ENCODE assay signal across 9 cellular contexts in the genomic region with DNA sequence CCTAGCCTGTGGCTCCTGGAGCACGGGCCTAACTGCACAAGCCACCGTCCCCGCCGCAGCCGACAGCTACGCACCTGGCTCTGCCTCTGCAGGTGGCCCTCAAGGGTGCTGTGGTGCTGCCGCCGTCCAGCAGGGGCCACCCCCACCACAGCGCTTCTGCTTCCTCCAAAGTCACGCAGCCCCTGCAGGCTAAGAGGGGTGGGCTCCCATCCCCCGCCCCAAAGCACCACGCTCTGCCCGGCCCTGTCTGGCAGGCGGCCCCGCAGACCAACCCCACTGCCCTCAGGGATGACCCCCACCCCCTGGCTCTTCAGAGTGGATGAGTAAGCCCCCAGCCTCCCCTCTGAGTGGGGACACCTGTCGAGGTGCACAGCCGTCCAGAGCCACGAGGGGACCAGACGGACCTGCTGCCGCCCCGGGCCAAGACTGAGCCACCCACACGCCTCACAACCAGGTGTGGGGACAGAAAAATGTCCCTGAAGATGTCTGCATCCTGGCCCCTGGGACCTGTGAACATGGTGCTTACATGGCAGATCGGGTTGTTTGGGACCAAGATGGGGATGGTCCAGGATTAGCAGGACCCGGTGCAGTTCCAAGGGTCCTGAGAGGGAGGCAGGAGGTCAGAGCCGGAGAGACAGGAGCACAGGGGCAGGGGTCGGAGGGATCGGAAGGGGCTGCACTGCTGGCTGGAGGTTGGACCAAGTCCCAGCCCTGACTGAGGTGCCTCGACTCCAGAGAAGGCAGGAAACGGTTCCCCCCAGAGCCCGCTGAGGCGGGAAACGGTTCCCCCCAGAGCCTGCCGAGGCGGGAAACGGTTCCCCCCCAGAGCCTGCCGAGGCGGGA. TPM values are rescaled to one million over a fixed set of nuclear protein-coding genes. Genes with fewer than 3 reads are reported as not detected.
A peak's percentile ranks its signal among the peaks of the same experiment; 100 is the strongest.
DNase-seq lines count a peak whose midpoint lies in the region; ATAC-seq, FAIRE-seq and TF ChIP-seq lines count a peak whose summit lies in the region.
"Had no signal": no experiment of that assay in that cellular context is flagged by ENCODE, and none has a peak within 500 bp of the region (broad histone marks: within the 10 kb centered on the region; RNA-seq: fewer than 3 reads in every experiment).

No MANE protein-coding gene starts in this region.

- H3K4me3 Mint-ChIP-seq in activated T-cell treated with anti-CD3 and anti-CD28 coated beads, Interleukin-2, amount 50 U/mL, for 4 hours = no peak overlapping the region

- no peaks in the 10 kb centered on the region for H3K9me3 ChIP-seq in left ventricle myocardium inferior (replicated peaks)
- no peaks in the 10 kb centered on the region for H3K9me3 ChIP-seq in tibial artery

- peaks cover 11% of the 10 kb centered on the region for H3K36me3 Mint-ChIP-seq in activated T-cell treated with anti-CD3 and anti-CD28 coated beads, Interleukin-2, amount 50 U/mL, for 4 hours (ENCODE audit: insufficient read depth)

- H3K27ac ChIP-seq in left ventricle myocardium inferior (replicated peaks) = peak overlapping the region; percentile 93
- H3K27ac ChIP-seq in tibial artery = peak overlapping the region; percentile 84 to 85

- peaks cover 15% of the 10 kb centered on the region for H3K36me3 ChIP-seq in left ventricle myocardium inferior
- H3K36me3 ChIP-seq in tibial artery = peaks cover 7 to 23% (median 12%) of the 10 kb centered on the region in 3 donors

- no peaks in the 10 kb centered on the region for H3K9me3 Mint-ChIP-seq in activated T-cell treated with anti-CD3 and anti-CD28 coated beads, Interleukin-2, amount 50 U/mL, for 4 hours

- intact Hi-C loops in left ventricle myocardium inferior (cut with micrococcal nuclease) (no loop called here), tibial artery (cut with DNase I; ENCODE audit: low total_unique reads) (no loop called here)

- H3K27me3 ChIP-seq in left ventricle myocardium inferior (ENCODE audit: low read depth) (no peaks in the 10 kb centered on the region), tibial artery (peaks cover 0 to 2% of the 10 kb centered on the region in 2 donors)

- TF ChIP-seq POLR2A in GM12892 (IDR thresholded peaks at IDR 0.05; ENCODE audit: low read depth, low read length) = no peak

- H3K4me1 Mint-ChIP-seq in activated T-cell treated with anti-CD3 and anti-CD28 coated beads, Interleukin-2, amount 50 U/mL, for 4 hours (ENCODE audit: low read depth) = peaks cover 21% of the 10 kb centered on the region

- ATAC-seq in activated T-cell treated with anti-CD3 and anti-CD28 coated beads, Interleukin-2, amount 50 U/mL, for 4 hours = peak; percentile 38 to 48
- ATAC-seq in SK-N-SH treated with all-trans-retinoic acid at 6 μM for 48 hours (peak; percentile 4), GM18868 (IDR thresholded peaks at IDR 0.05; ENCODE audit: unreplicated experiment) (no peak)

- H3K27me3 Mint-ChIP-seq in activated T-cell treated with anti-CD3 and anti-CD28 coated beads, Interleukin-2, amount 50 U/mL, for 4 hours (ENCODE audit: low read depth) = peaks cover 5% of the 10 kb centered on the region

- TF ChIP-seq CTCF in left ventricle myocardium inferior (IDR thresholded peaks at IDR 0.05; ENCODE audit: borderline replicate concordance) = no peak
- no peak for TF ChIP-seq CTCF in tibial artery (IDR thresholded peaks at IDR 0.05)

- no peak for FAIRE-seq in GM12892 (lab: Jason Lieb, UNC)
- FAIRE-seq: bronchial epithelial cell had no signal

- DNase-seq in activated T-cell treated with anti-CD3 and anti-CD28 coated beads, Interleukin-2, amount 50 U/mL, for 4 hours = no peak
- DNase-seq in activated T-cell treated with anti-CD3 and anti-CD28 coated beads, Interleukin-2, amount 50 U/mL, for 1 hour = no peak
- peak; percentile 13 for DNase-seq in left ventricle myocardium inferior
- DNase-seq in tibial artery = peak in 1 of 2 donors; percentile 63
- no peak for DNase-seq in middle frontal gyrus (ENCODE audit: extremely low spot score, low spot score)
- DNase-seq in GM12892 (ENCODE audit: insufficient read length) = no peak

- H3K4me1 ChIP-seq in left ventricle myocardium inferior (peaks cover 62% of the 10 kb centered on the region), tibial artery (peaks cover 0 to 41% (median 34%) of the 10 kb centered on the region in 4 donors)

- H3K4me3 ChIP-seq in left ventricle myocardium inferior (no peak overlapping the region), tibial artery (no peak overlapping the region)

TF ChIP-seq in SK-N-SH treated with all-trans-retinoic acid at 6 μM for 48 hours, 23 proteins besides CTCF, POLR2A, EP300 and RAD21:
- TF ChIP-seq TCF4 (CRISPR knock-in tag; IDR thresholded peaks at IDR 0.05; ENCODE audit: borderline replicate concordance) (no peak), BACH2 (CRISPR knock-in tag; IDR thresholded peaks at IDR 0.05; ENCODE audit: borderline replicate concordance) (no peak), ZNF565 (CRISPR knock-in tag; conservative IDR thresholded peaks at IDR 0.05; ENCODE audit: low read depth) (no peak)
- TF ChIP-seq, protein P1, sequence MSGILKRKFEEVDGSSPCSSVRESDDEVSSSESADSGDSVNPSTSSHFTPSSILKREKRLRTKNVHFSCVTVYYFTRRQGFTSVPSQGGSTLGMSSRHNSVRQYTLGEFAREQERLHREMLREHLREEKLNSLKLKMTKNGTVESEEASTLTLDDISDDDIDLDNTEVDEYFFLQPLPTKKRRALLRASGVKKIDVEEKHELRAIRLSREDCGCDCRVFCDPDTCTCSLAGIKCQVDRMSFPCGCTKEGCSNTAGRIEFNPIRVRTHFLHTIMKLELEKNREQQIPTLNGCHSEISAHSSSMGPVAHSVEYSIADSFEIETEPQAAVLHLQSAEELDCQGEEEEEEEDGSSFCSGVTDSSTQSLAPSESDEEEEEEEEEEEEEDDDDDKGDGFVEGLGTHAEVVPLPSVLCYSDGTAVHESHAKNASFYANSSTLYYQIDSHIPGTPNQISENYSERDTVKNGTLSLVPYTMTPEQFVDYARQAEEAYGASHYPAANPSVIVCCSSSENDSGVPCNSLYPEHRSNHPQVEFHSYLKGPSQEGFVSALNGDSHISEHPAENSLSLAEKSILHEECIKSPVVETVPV (CRISPR knock-in tag; IDR thresholded peaks at IDR 0.05) = no peak
- TF ChIP-seq, protein P2, sequence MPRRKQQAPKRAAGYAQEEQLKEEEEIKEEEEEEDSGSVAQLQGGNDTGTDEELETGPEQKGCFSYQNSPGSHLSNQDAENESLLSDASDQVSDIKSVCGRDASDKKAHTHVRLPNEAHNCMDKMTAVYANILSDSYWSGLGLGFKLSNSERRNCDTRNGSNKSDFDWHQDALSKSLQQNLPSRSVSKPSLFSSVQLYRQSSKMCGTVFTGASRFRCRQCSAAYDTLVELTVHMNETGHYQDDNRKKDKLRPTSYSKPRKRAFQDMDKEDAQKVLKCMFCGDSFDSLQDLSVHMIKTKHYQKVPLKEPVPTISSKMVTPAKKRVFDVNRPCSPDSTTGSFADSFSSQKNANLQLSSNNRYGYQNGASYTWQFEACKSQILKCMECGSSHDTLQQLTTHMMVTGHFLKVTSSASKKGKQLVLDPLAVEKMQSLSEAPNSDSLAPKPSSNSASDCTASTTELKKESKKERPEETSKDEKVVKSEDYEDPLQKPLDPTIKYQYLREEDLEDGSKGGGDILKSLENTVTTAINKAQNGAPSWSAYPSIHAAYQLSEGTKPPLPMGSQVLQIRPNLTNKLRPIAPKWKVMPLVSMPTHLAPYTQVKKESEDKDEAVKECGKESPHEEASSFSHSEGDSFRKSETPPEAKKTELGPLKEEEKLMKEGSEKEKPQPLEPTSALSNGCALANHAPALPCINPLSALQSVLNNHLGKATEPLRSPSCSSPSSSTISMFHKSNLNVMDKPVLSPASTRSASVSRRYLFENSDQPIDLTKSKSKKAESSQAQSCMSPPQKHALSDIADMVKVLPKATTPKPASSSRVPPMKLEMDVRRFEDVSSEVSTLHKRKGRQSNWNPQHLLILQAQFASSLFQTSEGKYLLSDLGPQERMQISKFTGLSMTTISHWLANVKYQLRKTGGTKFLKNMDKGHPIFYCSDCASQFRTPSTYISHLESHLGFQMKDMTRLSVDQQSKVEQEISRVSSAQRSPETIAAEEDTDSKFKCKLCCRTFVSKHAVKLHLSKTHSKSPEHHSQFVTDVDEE (CRISPR knock-in tag; IDR thresholded peaks at IDR 0.05) = no peak
- TF ChIP-seq, protein P3, sequence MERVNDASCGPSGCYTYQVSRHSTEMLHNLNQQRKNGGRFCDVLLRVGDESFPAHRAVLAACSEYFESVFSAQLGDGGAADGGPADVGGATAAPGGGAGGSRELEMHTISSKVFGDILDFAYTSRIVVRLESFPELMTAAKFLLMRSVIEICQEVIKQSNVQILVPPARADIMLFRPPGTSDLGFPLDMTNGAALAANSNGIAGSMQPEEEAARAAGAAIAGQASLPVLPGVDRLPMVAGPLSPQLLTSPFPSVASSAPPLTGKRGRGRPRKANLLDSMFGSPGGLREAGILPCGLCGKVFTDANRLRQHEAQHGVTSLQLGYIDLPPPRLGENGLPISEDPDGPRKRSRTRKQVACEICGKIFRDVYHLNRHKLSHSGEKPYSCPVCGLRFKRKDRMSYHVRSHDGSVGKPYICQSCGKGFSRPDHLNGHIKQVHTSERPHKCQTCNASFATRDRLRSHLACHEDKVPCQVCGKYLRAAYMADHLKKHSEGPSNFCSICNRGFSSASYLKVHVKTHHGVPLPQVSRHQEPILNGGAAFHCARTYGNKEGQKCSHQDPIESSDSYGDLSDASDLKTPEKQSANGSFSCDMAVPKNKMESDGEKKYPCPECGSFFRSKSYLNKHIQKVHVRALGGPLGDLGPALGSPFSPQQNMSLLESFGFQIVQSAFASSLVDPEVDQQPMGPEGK (CRISPR knock-in tag; IDR thresholded peaks at IDR 0.05; ENCODE audit: borderline replicate concordance) = no peak

RNA-seq across cellular contexts. Expression of a gene that starts 9.0 kb away (rescaled TPM):
- 10 to 100 TPM; 75.0 to 79.6 (median 79.5) TPM for total RNA-seq in activated T-cell treated with anti-CD3 and anti-CD28 coated beads, Interleukin-2, amount 50 U/mL, for 4 hours
- 8.4 TPM for total RNA-seq in left ventricle myocardium inferior
- 5.8 TPM for polyA plus RNA-seq in GM12892 (2012; ENCODE audit: missing spikeins)

RNA-seq across cellular contexts. Expression of a gene that starts 11.9 kb away (rescaled TPM):
- 10 to 100 TPM; 17.5 to 19.0 (median 18.9) TPM for total RNA-seq in activated T-cell treated with anti-CD3 and anti-CD28 coated beads, Interleukin-2, amount 50 U/mL, for 4 hours
- 8.5 TPM for total RNA-seq in left ventricle myocardium inferior
- 10.9 TPM for polyA plus RNA-seq in GM12892 (2012; ENCODE audit: missing spikeins)

RNA-seq across cellular contexts. Expression of a gene that starts 19.5 kb away (rescaled TPM):
- not detected for total RNA-seq in activated T-cell treated with anti-CD3 and anti-CD28 coated beads, Interleukin-2, amount 50 U/mL, for 4 hours
- not detected for total RNA-seq in left ventricle myocardium inferior
- not detected for polyA plus RNA-seq in GM12892 (2012; ENCODE audit: missing spikeins)
- total RNA-seq: bronchial epithelial cell had no signal
